Comparison of ENCODE assay signal across 19 cellular contexts in genomic region chr5:67289763-67290521, GRCh38.
A peak's percentile ranks its signal among the peaks of the same experiment; 100 is the strongest.
DNase-seq lines count a peak whose midpoint lies in the region; ATAC-seq and TF ChIP-seq lines count a peak whose summit lies in the region.
"Had no signal": no experiment of that assay in that cellular context is flagged by ENCODE, and none has a peak within 500 bp of the region (broad histone marks: within the 10 kb centered on the region; RNA-seq: fewer than 3 reads in every experiment).

No MANE protein-coding gene starts in this region.

- H4K8ac ChIP-seq in trophoblast cell (ENCODE audit: low read depth, low read length) = no peak overlapping the region

- H3K36me3 ChIP-seq in trophoblast cell (ENCODE audit: control insufficient read depth in 1 of 2, insufficient read depth in 2 of 2, low read length in 2 of 2) = no peaks in the 10 kb centered on the region

- intact Hi-C loops in left cardiac atrium (cut with DNase I) = no loop called here
- intact Hi-C loops in activated T-helper 2 cell treated with anti-CD3 and anti-CD28 coated beads, Interferon-gamma antibody, Interleukin-2, Interleukin-4, amounts not matched to agents 10 μg/mL and 5 μg/mL and 100 μg/mL, durations not matched to agents 14 hours and 24 hours and 36 hours (cut with micrococcal nuclease) = no loop called here

- no peaks in the 10 kb centered on the region for H3K27me3 ChIP-seq in trophoblast cell (ENCODE audit: insufficient read depth, low read length)
- H3K27me3 ChIP-seq: hepatocyte had no signal

- H3K4me3 Mint-ChIP-seq in chondrocyte (ENCODE audit: unreplicated experiment) (no peak overlapping the region), glutamatergic neuron (ENCODE audit: unreplicated experiment) (no peak overlapping the region)
- H3K4me3 Mint-ChIP-seq in activated T-helper 2 cell treated with anti-CD3 and anti-CD28 coated beads, Interferon-gamma antibody, Interleukin-2, Interleukin-4, amounts not matched to agents 10 μg/mL and 5 μg/mL and 100 μg/mL, durations not matched to agents 14 hours and 24 hours and 36 hours (ENCODE audit: low read depth) = no peak overlapping the region

- H2AFZ ChIP-seq in trophoblast cell (ENCODE audit: insufficient read depth, low read length, poor library complexity) = peak overlapping the region; percentile 10
- H2AFZ ChIP-seq: hepatocyte had no signal

- H3K4ac ChIP-seq in trophoblast cell (ENCODE audit: low read depth, low read length) = no peak overlapping the region

- no peak overlapping the region for H2BK5ac ChIP-seq in trophoblast cell (ENCODE audit: low read depth, low read length, poor library complexity)

- no peak overlapping the region for H2BK120ac ChIP-seq in trophoblast cell (ENCODE audit: insufficient read depth, low read length, poor library complexity)

- no peak overlapping the region for H3K27ac ChIP-seq in trophoblast cell (ENCODE audit: low read depth, low read length)
- H3K27ac ChIP-seq: hepatocyte, KMS-11 had no signal

- H3K4me2 ChIP-seq in trophoblast cell (ENCODE audit: low read length) = no peak overlapping the region
- H3K4me2 ChIP-seq: hepatocyte, KMS-11 had no signal

- no peak overlapping the region for H3K18ac ChIP-seq in trophoblast cell (ENCODE audit: low read length)

- no peak overlapping the region for H3K9ac ChIP-seq in trophoblast cell (ENCODE audit: low read length)
- H3K9ac ChIP-seq: KMS-11 had no signal

- H3K4me1 Mint-ChIP-seq in chondrocyte (ENCODE audit: low read depth) (peaks cover 49% of the 10 kb centered on the region), glutamatergic neuron (ENCODE audit: low read depth, unreplicated experiment) (no peaks in the 10 kb centered on the region)
- no peaks in the 10 kb centered on the region for H3K4me1 Mint-ChIP-seq in activated T-helper 2 cell treated with anti-CD3 and anti-CD28 coated beads, Interferon-gamma antibody, Interleukin-2, Interleukin-4, amounts not matched to agents 10 μg/mL and 5 μg/mL and 100 μg/mL, durations not matched to agents 14 hours and 24 hours and 36 hours (ENCODE audit: low read depth)

- no peak overlapping the region for H3K4me3 ChIP-seq in trophoblast cell (ENCODE audit: low read depth, low read length)
- H3K4me3 ChIP-seq: coronary artery, hepatocyte had no signal

- H2BK12ac ChIP-seq in trophoblast cell (ENCODE audit: low read length) = no peak overlapping the region

- H3K79me2 ChIP-seq in trophoblast cell (ENCODE audit: control insufficient read depth, insufficient read depth, low read length, poor library complexity) = no peaks in the 10 kb centered on the region
- H3K79me2 ChIP-seq: hepatocyte had no signal

- H3K36me3 Mint-ChIP-seq in chondrocyte (ENCODE audit: low read depth) (no peaks in the 10 kb centered on the region), glutamatergic neuron (ENCODE audit: unreplicated experiment) (no peaks in the 10 kb centered on the region)
- H3K36me3 Mint-ChIP-seq in activated T-helper 2 cell treated with anti-CD3 and anti-CD28 coated beads, Interferon-gamma antibody, Interleukin-2, Interleukin-4, amounts not matched to agents 10 μg/mL and 5 μg/mL and 100 μg/mL, durations not matched to agents 14 hours and 24 hours and 36 hours (ENCODE audit: low read depth) = no peaks in the 10 kb centered on the region

- no peak overlapping the region for H3K23ac ChIP-seq in trophoblast cell (ENCODE audit: low read length)

- DNase-seq in chondrocyte (ENCODE audit: low spot score) (no peak), left cardiac atrium (no peak), trophoblast cell (peak in 1 of 2 donors; percentile 14), ureter (ENCODE audit: low spot score) (peak; percentile 53), glutamatergic neuron (no peak)
- no peak for DNase-seq in activated T-helper 2 cell treated with anti-CD3 and anti-CD28 coated beads, Interferon-gamma antibody, Interleukin-2, Interleukin-4, amounts not matched to agents 10 μg/mL and 5 μg/mL and 100 μg/mL, durations not matched to agents 14 hours and 24 hours and 36 hours (ENCODE audit: low spot score)
- DNase-seq: activated effector memory CD4-positive, alpha-beta T cell treated with anti-CD3 and anti-CD28 coated beads, Interleukin-2, amount 50 U/mL, for 16 hours; amniotic stem cell; DMS 273 treated with DMSO at 0.1 percent for 48 hours; kidney; NCI-H1105; NCI-H774; stimulated activated naive CD4-positive, alpha-beta T cell treated with Interleukin-2 at 50 U/mL for 16 hours had no signal

- peaks cover 2 to 4% of the 10 kb centered on the region in 2 experiments for H3K4me1 ChIP-seq in trophoblast cell (ENCODE audit: control insufficient read depth in 1 of 2, insufficient read depth in 2 of 2, low read length in 2 of 2)

- WGBS in trophoblast cell (ENCODE audit: extremely low coverage, insufficient coverage, insufficient read length) = no CpG with 5 or more reads among the region's 4 CpGs

- no peaks in the 10 kb centered on the region for H3K9me3 Mint-ChIP-seq in chondrocyte (ENCODE audit: low read depth)
- H3K9me3 Mint-ChIP-seq in glutamatergic neuron (ENCODE audit: unreplicated experiment) = no peaks in the 10 kb centered on the region
- no peaks in the 10 kb centered on the region for H3K9me3 Mint-ChIP-seq in activated T-helper 2 cell treated with anti-CD3 and anti-CD28 coated beads, Interferon-gamma antibody, Interleukin-2, Interleukin-4, amounts not matched to agents 10 μg/mL and 5 μg/mL and 100 μg/mL, durations not matched to agents 14 hours and 24 hours and 36 hours

- peak; percentile 62 to 84 for ATAC-seq in left cardiac atrium
- no peak for ATAC-seq in GM19467 (IDR thresholded peaks at IDR 0.05; ENCODE audit: unreplicated experiment)
- ATAC-seq: Panc1 had no signal

- no peaks in the 10 kb centered on the region for H3K9me3 ChIP-seq in trophoblast cell (ENCODE audit: insufficient read depth, low read depth, low read length)

- peak overlapping the region; percentile 18 for H3K27ac Mint-ChIP-seq in chondrocyte (ENCODE audit: unreplicated experiment)
- no peak overlapping the region for H3K27ac Mint-ChIP-seq in glutamatergic neuron (ENCODE audit: unreplicated experiment)
- no peak overlapping the region for H3K27ac Mint-ChIP-seq in activated T-helper 2 cell treated with anti-CD3 and anti-CD28 coated beads, Interferon-gamma antibody, Interleukin-2, Interleukin-4, amounts not matched to agents 10 μg/mL and 5 μg/mL and 100 μg/mL, durations not matched to agents 14 hours and 24 hours and 36 hours
- H3K27ac Mint-ChIP-seq: progenitor cell of endocrine pancreas had no signal

- H2AK5ac ChIP-seq in trophoblast cell (ENCODE audit: low read length) = no peak overlapping the region

- no peaks in the 10 kb centered on the region for H3K79me1 ChIP-seq in trophoblast cell (ENCODE audit: low read length)

- H4K12ac ChIP-seq in trophoblast cell (ENCODE audit: low read depth, low read length) = no peak overlapping the region

- H3K27me3 Mint-ChIP-seq in chondrocyte (ENCODE audit: low read depth) (no peaks in the 10 kb centered on the region), glutamatergic neuron (ENCODE audit: unreplicated experiment) (no peaks in the 10 kb centered on the region)
- peaks cover 3% of the 10 kb centered on the region for H3K27me3 Mint-ChIP-seq in activated T-helper 2 cell treated with anti-CD3 and anti-CD28 coated beads, Interferon-gamma antibody, Interleukin-2, Interleukin-4, amounts not matched to agents 10 μg/mL and 5 μg/mL and 100 μg/mL, durations not matched to agents 14 hours and 24 hours and 36 hours (ENCODE audit: low read depth)

- TF ChIP-seq CTCF in chondrocyte (IDR thresholded peaks at IDR 0.05) (no peak), glutamatergic neuron (IDR thresholded peaks at IDR 0.05; ENCODE audit: partially characterized antibody, unreplicated experiment) (no peak)

- no peak overlapping the region for H3K14ac ChIP-seq in trophoblast cell (ENCODE audit: low read length)

- no peak overlapping the region for H4K91ac ChIP-seq in trophoblast cell (ENCODE audit: low read depth, low read length)
